8 cellular contexts compared by ENCODE assay signal in genomic region chr1:219173434-219173757, GRCh38. TPM values are rescaled to one million over a fixed set of nuclear protein-coding genes. Genes with fewer than 3 reads are reported as not detected.
DNase-seq lines count a peak whose midpoint lies in the region; ATAC-seq and TF ChIP-seq lines count a peak whose summit lies in the region.

No MANE protein-coding gene starts in this region.

- peaks cover 0 to 21% of the 10 kb centered on the region in 2 donors for H3K4me1 ChIP-seq in lung (ENCODE audit: control insufficient read depth in 2 of 2, insufficient read depth in 2 of 2, low read length in 2 of 2)

- peak; percentile 42 for ATAC-seq in GM18499 (IDR thresholded peaks at IDR 0.05; ENCODE audit: insufficient read depth, unreplicated experiment)
- peak; percentile 0 for ATAC-seq in HG02973 (IDR thresholded peaks at IDR 0.05; ENCODE audit: unreplicated experiment)
- no peak for ATAC-seq in lung (ENCODE audit: insufficient read depth, low FRiP score)

- H3K27me3 ChIP-seq in lung (ENCODE audit: control insufficient read depth, insufficient read depth), result no peaks in the 10 kb centered on the region

- no peak for TF ChIP-seq CTCF in lung (IDR thresholded peaks at IDR 0.05; ENCODE audit: control extremely low read depth, extremely low read depth)

- H3K27ac Mint-ChIP-seq in activated T-helper 2 cell treated with anti-CD3 and anti-CD28 coated beads, Interferon-gamma antibody, Interleukin-2, Interleukin-4, amounts not matched to agents 10 μg/mL and 5 μg/mL and 100 μg/mL, durations not matched to agents 14 hours and 24 hours and 36 hours, result peak overlapping the region; percentile 98

- H3K27me3 Mint-ChIP-seq in activated T-helper 2 cell treated with anti-CD3 and anti-CD28 coated beads, Interferon-gamma antibody, Interleukin-2, Interleukin-4, amounts not matched to agents 10 μg/mL and 5 μg/mL and 100 μg/mL, durations not matched to agents 14 hours and 24 hours and 36 hours (ENCODE audit: low read depth), result no peaks in the 10 kb centered on the region

- no peaks in the 10 kb centered on the region for H3K36me3 ChIP-seq in lung (ENCODE audit: control insufficient read depth in 2 of 2, insufficient read depth in 2 of 2, low read length in 2 of 2)

- intact Hi-C loops in activated T-helper 2 cell treated with anti-CD3 and anti-CD28 coated beads, Interferon-gamma antibody, Interleukin-2, Interleukin-4, amounts not matched to agents 10 μg/mL and 5 μg/mL and 100 μg/mL, durations not matched to agents 14 hours and 24 hours and 36 hours (cut with micrococcal nuclease), result no loop called here

- H3K4me1 Mint-ChIP-seq in activated T-helper 2 cell treated with anti-CD3 and anti-CD28 coated beads, Interferon-gamma antibody, Interleukin-2, Interleukin-4, amounts not matched to agents 10 μg/mL and 5 μg/mL and 100 μg/mL, durations not matched to agents 14 hours and 24 hours and 36 hours (ENCODE audit: low read depth), result peaks cover 40% of the 10 kb centered on the region

- 29 to 45% methylated on average over 6 of the region's 6 CpGs for WGBS in lung, 2 donors

- no peak overlapping the region for H3K4me3 ChIP-seq in lung

- peaks cover 23% of the 10 kb centered on the region for H3K36me3 Mint-ChIP-seq in activated T-helper 2 cell treated with anti-CD3 and anti-CD28 coated beads, Interferon-gamma antibody, Interleukin-2, Interleukin-4, amounts not matched to agents 10 μg/mL and 5 μg/mL and 100 μg/mL, durations not matched to agents 14 hours and 24 hours and 36 hours (ENCODE audit: low read depth)

- H3K27ac ChIP-seq in lung (ENCODE audit: low read depth in 1 of 2, low read length in 1 of 2), result peak overlapping the region; percentile 83 to 95

- H3K9me3 ChIP-seq in lung (ENCODE audit: control insufficient read depth in 2 of 2, insufficient read depth in 1 of 2, low read length in 1 of 2), result no peaks in the 10 kb centered on the region

- DNase-seq in activated T-helper 2 cell treated with anti-CD3 and anti-CD28 coated beads, Interferon-gamma antibody, Interleukin-2, Interleukin-4, amounts not matched to agents 10 μg/mL and 5 μg/mL and 100 μg/mL, durations not matched to agents 14 hours and 24 hours and 36 hours (ENCODE audit: low spot score), result no peak
- DNase-seq in lung (ENCODE audit: low spot score) (no peak), DMS114 treated with DMSO at 0.1 percent for 48 hours (lab: John Stamatoyannopoulos, UW; ENCODE audit: unreplicated experiment) (no peak), C1 segment of cervical spinal cord (lab: John Stamatoyannopoulos, UW) (no peak), hippocampal formation (lab: John Stamatoyannopoulos, UW) (no peak), GM19240 (ENCODE audit: insufficient read length, low spot score) (no peak)

- peak overlapping the region; percentile 99 for H3K4me3 Mint-ChIP-seq in activated T-helper 2 cell treated with anti-CD3 and anti-CD28 coated beads, Interferon-gamma antibody, Interleukin-2, Interleukin-4, amounts not matched to agents 10 μg/mL and 5 μg/mL and 100 μg/mL, durations not matched to agents 14 hours and 24 hours and 36 hours (ENCODE audit: low read depth)

- H3K9me3 Mint-ChIP-seq in activated T-helper 2 cell treated with anti-CD3 and anti-CD28 coated beads, Interferon-gamma antibody, Interleukin-2, Interleukin-4, amounts not matched to agents 10 μg/mL and 5 μg/mL and 100 μg/mL, durations not matched to agents 14 hours and 24 hours and 36 hours, result peaks cover 6% of the 10 kb centered on the region

RNA-seq across cellular contexts. Expression of gene LYPLAL1, which starts 0.3 kb away (rescaled TPM):
- total RNA-seq in activated T-helper 2 cell treated with anti-CD3 and anti-CD28 coated beads, Interferon-gamma antibody, Interleukin-2, Interleukin-4, amounts not matched to agents 10 μg/mL and 5 μg/mL and 100 μg/mL, durations not matched to agents 14 hours and 24 hours and 36 hours, result 21.2 and 23.7 TPM in 2 replicates
- total RNA-seq in lung, result 10 to 100 TPM; 21.4 to 49.6 TPM
- 10 to 100 TPM; 11.9 to 44.1 TPM for polyA plus RNA-seq in lung
